ENCODE assay signal across 28 cellular contexts in genomic region chr1:231099311-231099710, GRCh38.
"Had no signal": no experiment of that assay in that cellular context is flagged by ENCODE, and none has a peak within 500 bp of the region (broad histone marks: within the 10 kb centered on the region; RNA-seq: fewer than 3 reads in every experiment).

No MANE protein-coding gene starts in this region.

- H3K9me3 ChIP-seq: colonic mucosa, esophagus muscularis mucosa, esophagus squamous epithelium, gastroesophageal sphincter, heart left ventricle, heart right ventricle had no signal

- H3K9me3 Mint-ChIP-seq: dendritic cell treated with granulocyte-macrophage colony-stimulating factor and Interleukin-4, amounts not matched to agents 40 ng/mL and 50 ng/mL, for 4 days; effector memory CD8-positive, alpha-beta T cell; endodermal cell had no signal

- H3K27ac ChIP-seq: colonic mucosa, coronary artery, dorsolateral prefrontal cortex, epithelial cell of prostate, esophagus muscularis mucosa, esophagus squamous epithelium, foreskin keratinocyte, gastroesophageal sphincter, heart left ventricle, heart right ventricle had no signal

- H3K4me3 ChIP-seq: colonic mucosa, coronary artery, dorsolateral prefrontal cortex, esophagus muscularis mucosa, esophagus squamous epithelium, gastroesophageal sphincter, heart left ventricle, heart right ventricle had no signal

- FAIRE-seq: colon, endometrium, endothelial cell of umbilical vein, frontal cortex had no signal

- DNase-seq: colonic mucosa; cortex of kidney; dermis blood vessel endothelial cell; dorsolateral prefrontal cortex; effector CD4-positive, alpha-beta T cell; effector CD8-positive, alpha-beta T cell; effector memory CD4-positive, alpha-beta T cell; effector memory CD8-positive, alpha-beta T cell; endodermal cell; erythroblast; esophagus squamous epithelium; foreskin fibroblast; foreskin keratinocyte; foreskin melanocyte; glutamatergic neuron; head of caudate nucleus; heart left ventricle; heart right ventricle had no signal

- H3K4me1 ChIP-seq: colonic mucosa, esophagus muscularis mucosa, esophagus squamous epithelium, foreskin keratinocyte, gastroesophageal sphincter, heart left ventricle, heart right ventricle had no signal

- ATAC-seq: effector memory CD8-positive, alpha-beta T cell; esophagus mucosa; foreskin keratinocyte; gastroesophageal sphincter; heart left ventricle; heart right ventricle had no signal

- H3K36me3 ChIP-seq: colonic mucosa, esophagus muscularis mucosa, esophagus squamous epithelium, gastroesophageal sphincter, heart left ventricle, heart right ventricle had no signal

- H3K27me3 ChIP-seq: colonic mucosa, foreskin keratinocyte had no signal

- H3K4me1 Mint-ChIP-seq: endodermal cell had no signal

- H3K4me3 Mint-ChIP-seq: dendritic cell treated with granulocyte-macrophage colony-stimulating factor and Interleukin-4, amounts not matched to agents 40 ng/mL and 50 ng/mL, for 4 days; effector memory CD8-positive, alpha-beta T cell; endodermal cell had no signal

- H3K27ac Mint-ChIP-seq: dendritic cell treated with granulocyte-macrophage colony-stimulating factor and Interleukin-4, amounts not matched to agents 40 ng/mL and 50 ng/mL, for 4 days; effector memory CD8-positive, alpha-beta T cell; endodermal cell had no signal
